ENCODE assay signal across 11 cellular contexts in the genomic region with DNA sequence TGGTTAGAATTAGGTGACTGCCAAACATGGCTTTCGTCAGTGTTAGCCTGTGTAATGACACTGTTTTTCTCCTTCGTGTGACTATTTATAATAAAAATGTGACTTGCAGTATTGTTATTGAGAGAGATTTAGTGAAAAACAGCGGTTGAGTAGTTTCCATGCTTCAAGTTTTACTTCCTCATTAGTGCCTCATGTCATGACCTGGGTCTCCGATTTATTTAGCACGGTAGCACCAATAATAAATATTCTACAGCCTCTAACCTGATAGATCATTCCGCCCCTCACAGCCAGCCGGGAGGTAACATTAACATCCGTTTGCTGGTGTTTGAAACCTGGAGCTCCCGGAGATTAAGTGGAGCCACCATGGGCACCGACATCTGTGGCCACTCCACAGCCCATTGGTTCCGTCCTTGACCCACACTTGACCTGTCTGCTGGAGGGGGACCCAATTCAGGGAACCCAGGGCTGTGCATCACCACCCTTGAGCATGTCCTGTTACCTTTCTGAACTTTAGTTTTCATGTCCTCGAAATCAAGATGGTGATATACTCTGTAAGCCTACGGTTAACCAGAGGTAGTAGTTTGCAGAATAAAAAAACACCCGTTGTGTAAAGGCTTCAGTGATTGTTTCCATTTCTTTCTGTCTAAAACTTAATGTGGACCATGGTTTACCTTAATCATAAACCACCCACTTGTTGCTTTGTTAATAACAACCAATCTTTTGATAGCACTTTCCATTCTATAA.
DNase-seq lines count a peak whose midpoint lies in the region; ATAC-seq lines count a peak whose summit lies in the region.
"Had no signal": no experiment of that assay in that cellular context is flagged by ENCODE, and none has a peak within 500 bp of the region (broad histone marks: within the 10 kb centered on the region; RNA-seq: fewer than 3 reads in every experiment).

No MANE protein-coding gene starts in this region.

- H3K9me3 Mint-ChIP-seq in activated CD4-positive, alpha-beta T cell treated with anti-CD3 and anti-CD28 coated beads, Interleukin-2, amount 10 ng/mL, durations not matched to agents 24 days and 14 days = no peaks in the 10 kb centered on the region
- H3K9me3 Mint-ChIP-seq in stimulated activated memory B cell treated with anti-CD40 and anti-IgM and Interleukin-4, amounts not matched to agents 10 μg/mL and 1 μg/mL and 100 μg/mL, for 72 hours = no peaks in the 10 kb centered on the region
- H3K9me3 Mint-ChIP-seq in activated CD4-positive, alpha-beta T cell treated with anti-CD3 and anti-CD28 coated beads, Interleukin-2, amount 10 ng/mL, durations not matched to agents 7 days and 5 days = no peaks in the 10 kb centered on the region

- peak overlapping the region; percentile 60 for H3K9ac ChIP-seq in Karpas-422 (ENCODE audit: low read length)

- H3K4me2 ChIP-seq in Karpas-422 (ENCODE audit: low read depth, low read length, poor library complexity, severe bottlenecking) = peak overlapping the region; percentile 67

- peaks cover 87% of the 10 kb centered on the region for H3K4me1 ChIP-seq in Karpas-422 (ENCODE audit: low read length)
- H3K4me1 ChIP-seq: SJCRH30 had no signal

- H3K4me3 ChIP-seq in Karpas-422 (ENCODE audit: low read length) = peak overlapping the region; percentile 47
- H3K4me3 ChIP-seq: SJCRH30 had no signal

- H3K79me2 ChIP-seq in Karpas-422 (ENCODE audit: low read length) = peaks cover 40% of the 10 kb centered on the region

- DNase-seq in activated CD4-positive, alpha-beta T cell treated with anti-CD3 and anti-CD28 coated beads, Interleukin-2, amount 10 ng/mL, durations not matched to agents 24 days and 14 days = peak; percentile 28
- no peak for DNase-seq in activated CD4-positive, alpha-beta T cell treated with anti-CD3 and anti-CD28 coated beads, Interleukin-2, amount 50 U/mL, for 1 hour
- DNase-seq in Karpas-422 (peak; percentile 93), SW480 (ENCODE audit: low spot score) (no peak), NCI-H1436 (lab: John Stamatoyannopoulos, UW) (no peak)
- no peak for DNase-seq in activated CD4-positive, alpha-beta T cell treated with anti-CD3 and anti-CD28 coated beads, Interleukin-2, amount 10 ng/mL, durations not matched to agents 7 days and 5 days
- DNase-seq: SJCRH30; stimulated activated CD8-positive, alpha-beta memory T cell treated with anti-CD3 and anti-CD28 coated beads, Interleukin-4, amount 100 ng/mL, for 48 hours had no signal

- CTCF ChIA-PET in activated CD4-positive, alpha-beta T cell treated with anti-CD3 and anti-CD28 coated beads, Interleukin-2, amount 10 ng/mL, durations not matched to agents 7 days and 5 days (lab: Charles Lee) = no interaction called here

- no peaks in the 10 kb centered on the region for H3K27me3 Mint-ChIP-seq in activated CD4-positive, alpha-beta T cell treated with anti-CD3 and anti-CD28 coated beads, Interleukin-2, amount 10 ng/mL, durations not matched to agents 24 days and 14 days
- no peaks in the 10 kb centered on the region for H3K27me3 Mint-ChIP-seq in stimulated activated memory B cell treated with anti-CD40 and anti-IgM and Interleukin-4, amounts not matched to agents 10 μg/mL and 1 μg/mL and 100 μg/mL, for 72 hours
- no peaks in the 10 kb centered on the region for H3K27me3 Mint-ChIP-seq in activated CD4-positive, alpha-beta T cell treated with anti-CD3 and anti-CD28 coated beads, Interleukin-2, amount 10 ng/mL, durations not matched to agents 7 days and 5 days
- H3K27me3 Mint-ChIP-seq: brain had no signal

- H3K27ac Mint-ChIP-seq in activated CD4-positive, alpha-beta T cell treated with anti-CD3 and anti-CD28 coated beads, Interleukin-2, amount 10 ng/mL, durations not matched to agents 24 days and 14 days = no peak overlapping the region
- H3K27ac Mint-ChIP-seq in stimulated activated memory B cell treated with anti-CD40 and anti-IgM and Interleukin-4, amounts not matched to agents 10 μg/mL and 1 μg/mL and 100 μg/mL, for 72 hours = peak overlapping the region; percentile 81
- no peak overlapping the region for H3K27ac Mint-ChIP-seq in activated CD4-positive, alpha-beta T cell treated with anti-CD3 and anti-CD28 coated beads, Interleukin-2, amount 10 ng/mL, durations not matched to agents 7 days and 5 days

- H3K9me2 ChIP-seq in Karpas-422 (replicated peaks; ENCODE audit: insufficient read depth, low read length) = no peaks in the 10 kb centered on the region

- H4K20me1 ChIP-seq in Karpas-422 (ENCODE audit: insufficient read depth, low read depth, low read length) = no peaks in the 10 kb centered on the region

- no peaks in the 10 kb centered on the region for H3K9me3 ChIP-seq in Karpas-422 (ENCODE audit: low read length)
- H3K9me3 ChIP-seq: SJCRH30 had no signal

- peaks cover 11% of the 10 kb centered on the region for H3K36me3 Mint-ChIP-seq in activated CD4-positive, alpha-beta T cell treated with anti-CD3 and anti-CD28 coated beads, Interleukin-2, amount 10 ng/mL, durations not matched to agents 24 days and 14 days (ENCODE audit: low read depth)
- peaks cover 50% of the 10 kb centered on the region for H3K36me3 Mint-ChIP-seq in stimulated activated memory B cell treated with anti-CD40 and anti-IgM and Interleukin-4, amounts not matched to agents 10 μg/mL and 1 μg/mL and 100 μg/mL, for 72 hours
- H3K36me3 Mint-ChIP-seq in activated CD4-positive, alpha-beta T cell treated with anti-CD3 and anti-CD28 coated beads, Interleukin-2, amount 10 ng/mL, durations not matched to agents 7 days and 5 days (ENCODE audit: low read depth) = peaks cover 10% of the 10 kb centered on the region

- H3K4me1 Mint-ChIP-seq in activated CD4-positive, alpha-beta T cell treated with anti-CD3 and anti-CD28 coated beads, Interleukin-2, amount 10 ng/mL, durations not matched to agents 24 days and 14 days = no peaks in the 10 kb centered on the region
- H3K4me1 Mint-ChIP-seq in stimulated activated memory B cell treated with anti-CD40 and anti-IgM and Interleukin-4, amounts not matched to agents 10 μg/mL and 1 μg/mL and 100 μg/mL, for 72 hours = peaks cover 62% of the 10 kb centered on the region
- H3K4me1 Mint-ChIP-seq in activated CD4-positive, alpha-beta T cell treated with anti-CD3 and anti-CD28 coated beads, Interleukin-2, amount 10 ng/mL, durations not matched to agents 7 days and 5 days = no peaks in the 10 kb centered on the region

- H3K27me3 ChIP-seq in Karpas-422 (ENCODE audit: low read length) = no peaks in the 10 kb centered on the region
- H3K27me3 ChIP-seq: SJCRH30 had no signal

- intact Hi-C loops in activated CD4-positive, alpha-beta T cell treated with anti-CD3 and anti-CD28 coated beads, Interleukin-2, amount 10 ng/mL, durations not matched to agents 24 days and 14 days (cut with micrococcal nuclease) = no loop called here

- peak; percentile 74 for ATAC-seq in HG02678 (IDR thresholded peaks at IDR 0.05; ENCODE audit: unreplicated experiment)
- ATAC-seq in stimulated activated memory B cell treated with anti-CD40 and anti-IgM and Interleukin-4, amounts not matched to agents 10 μg/mL and 1 μg/mL and 100 μg/mL, for 72 hours = peak; percentile 90

- no peak overlapping the region for H3K4me3 Mint-ChIP-seq in activated CD4-positive, alpha-beta T cell treated with anti-CD3 and anti-CD28 coated beads, Interleukin-2, amount 10 ng/mL, durations not matched to agents 24 days and 14 days
- peak overlapping the region; percentile 63 for H3K4me3 Mint-ChIP-seq in stimulated activated memory B cell treated with anti-CD40 and anti-IgM and Interleukin-4, amounts not matched to agents 10 μg/mL and 1 μg/mL and 100 μg/mL, for 72 hours
- no peak overlapping the region for H3K4me3 Mint-ChIP-seq in activated CD4-positive, alpha-beta T cell treated with anti-CD3 and anti-CD28 coated beads, Interleukin-2, amount 10 ng/mL, durations not matched to agents 7 days and 5 days
- H3K4me3 Mint-ChIP-seq: brain had no signal

- 0 out of 2 replicates have a peak, but pooled peaks cover 4% of the 10 kb centered on the region for H3K36me3 ChIP-seq in Karpas-422 (ENCODE audit: insufficient read depth, low read length)

- H3K27ac ChIP-seq in Karpas-422 (ENCODE audit: low read length) = peak overlapping the region; percentile 98
- H3K27ac ChIP-seq: SJCRH30 had no signal

- POLR2A ChIA-PET in activated CD4-positive, alpha-beta T cell treated with anti-CD3 and anti-CD28 coated beads, Interleukin-2, amount 10 ng/mL, durations not matched to agents 7 days and 5 days (lab: Charles Lee) = no interaction called here

- no peak overlapping the region for H2AFZ ChIP-seq in Karpas-422 (ENCODE audit: low read length)

Comparison
In these comparisons a context has a peak if more than half of its experiments do, and no peak if none do; other contexts are left out.
1. DNase-seq: peak in activated CD4-positive, alpha-beta T cell treated with anti-CD3 and anti-CD28 coated beads, Interleukin-2, amount 10 ng/mL, durations not matched to agents 24 days and 14 days (single experiment) and Karpas-422 (single experiment); none in activated CD4-positive, alpha-beta T cell treated with anti-CD3 and anti-CD28 coated beads, Interleukin-2, amount 50 U/mL, for 1 hour (single experiment), SW480 (single experiment), activated CD4-positive, alpha-beta T cell treated with anti-CD3 and anti-CD28 coated beads, Interleukin-2, amount 10 ng/mL, durations not matched to agents 7 days and 5 days (single experiment) and NCI-H1436 (single experiment).